9 cellular contexts compared by ENCODE assay signal in genomic region chr2:25324905-25325592, GRCh38. TPM values are rescaled to one million over a fixed set of nuclear protein-coding genes. Genes with fewer than 3 reads are reported as not detected.
DNase-seq lines count a peak whose midpoint lies in the region; ATAC-seq and TF ChIP-seq lines count a peak whose summit lies in the region.
"Had no signal": no experiment of that assay in that cellular context is flagged by ENCODE, and none has a peak within 500 bp of the region (broad histone marks: within the 10 kb centered on the region; RNA-seq: fewer than 3 reads in every experiment).

No MANE protein-coding gene starts in this region.

- no peak for TF ChIP-seq CTCF in CD14-positive monocyte (IDR thresholded peaks at IDR 0.05)

- peaks cover 58% of the 10 kb centered on the region for H3K4me1 Mint-ChIP-seq in activated CD4-positive, alpha-beta T cell treated with anti-CD3 and anti-CD28 coated beads for 36 hours
- H3K4me1 Mint-ChIP-seq in activated CD4-positive, alpha-beta T cell treated with anti-CD3 and anti-CD28 coated beads, Interleukin-2, amount 10 ng/mL, durations not matched to agents 7 days and 5 days, result peaks cover 26% of the 10 kb centered on the region
- peaks cover 6% of the 10 kb centered on the region for H3K4me1 Mint-ChIP-seq in CD14-positive monocyte

- no peaks in the 10 kb centered on the region for H3K27me3 Mint-ChIP-seq in activated CD4-positive, alpha-beta T cell treated with anti-CD3 and anti-CD28 coated beads for 36 hours
- no peaks in the 10 kb centered on the region for H3K27me3 Mint-ChIP-seq in activated CD4-positive, alpha-beta T cell treated with anti-CD3 and anti-CD28 coated beads, Interleukin-2, amount 10 ng/mL, durations not matched to agents 7 days and 5 days
- peaks cover 0 to 5% (median 4%) of the 10 kb centered on the region in 3 donors for H3K27me3 Mint-ChIP-seq in CD14-positive monocyte (ENCODE audit: low read depth in 3 of 3)

- peak; percentile 34 for ATAC-seq in activated CD4-positive, alpha-beta T cell treated with anti-CD3 and anti-CD28 coated beads for 36 hours
- ATAC-seq in HG03039 (IDR thresholded peaks at IDR 0.05; ENCODE audit: unreplicated experiment), result no peak

- intact Hi-C loops in activated CD4-positive, alpha-beta T cell treated with anti-CD3 and anti-CD28 coated beads for 36 hours (cut with DNase I, micrococcal nuclease), result no loop called here
- intact Hi-C loops in CD14-positive monocyte (cut with micrococcal nuclease), result no loop called here

- H3K4me3 Mint-ChIP-seq in activated CD4-positive, alpha-beta T cell treated with anti-CD3 and anti-CD28 coated beads for 36 hours, result no peak overlapping the region
- H3K4me3 Mint-ChIP-seq in activated CD4-positive, alpha-beta T cell treated with anti-CD3 and anti-CD28 coated beads, Interleukin-2, amount 10 ng/mL, durations not matched to agents 7 days and 5 days, result no peak overlapping the region
- no peak overlapping the region for H3K4me3 Mint-ChIP-seq in CD14-positive monocyte

- H3K9me3 Mint-ChIP-seq in activated CD4-positive, alpha-beta T cell treated with anti-CD3 and anti-CD28 coated beads for 36 hours (ENCODE audit: low read depth), result peaks cover 12% of the 10 kb centered on the region
- H3K9me3 Mint-ChIP-seq in activated CD4-positive, alpha-beta T cell treated with anti-CD3 and anti-CD28 coated beads, Interleukin-2, amount 10 ng/mL, durations not matched to agents 7 days and 5 days, result peaks cover 19% of the 10 kb centered on the region
- H3K9me3 Mint-ChIP-seq in CD14-positive monocyte, result peaks cover 17 to 21% (median 19%) of the 10 kb centered on the region in 7 donors

- CTCF ChIA-PET in activated CD4-positive, alpha-beta T cell treated with anti-CD3 and anti-CD28 coated beads for 36 hours (lab: Charles Lee), result interaction anchor here (3.3 kb wide), 1 partner anchor 16 kb away, joined by 14 read pairs; no protein-coding TSS in a partner anchor
- CTCF ChIA-PET in activated CD4-positive, alpha-beta T cell treated with anti-CD3 and anti-CD28 coated beads, Interleukin-2, amount 10 ng/mL, durations not matched to agents 7 days and 5 days (lab: Charles Lee), result interaction anchor here (0.8 to 1.9 kb wide), 2 partner anchors 13 to 248 kb away, joined by 3 to 4 read pairs; no protein-coding TSS in a partner anchor

- peak overlapping the region; percentile 40 for H3K27ac Mint-ChIP-seq in activated CD4-positive, alpha-beta T cell treated with anti-CD3 and anti-CD28 coated beads for 36 hours
- H3K27ac Mint-ChIP-seq in activated CD4-positive, alpha-beta T cell treated with anti-CD3 and anti-CD28 coated beads, Interleukin-2, amount 10 ng/mL, durations not matched to agents 7 days and 5 days, result no peak overlapping the region
- no peak overlapping the region for H3K27ac Mint-ChIP-seq in CD14-positive monocyte

- peaks cover 36% of the 10 kb centered on the region for H3K36me3 Mint-ChIP-seq in activated CD4-positive, alpha-beta T cell treated with anti-CD3 and anti-CD28 coated beads for 36 hours (ENCODE audit: low read depth)
- peaks cover 40% of the 10 kb centered on the region for H3K36me3 Mint-ChIP-seq in activated CD4-positive, alpha-beta T cell treated with anti-CD3 and anti-CD28 coated beads, Interleukin-2, amount 10 ng/mL, durations not matched to agents 7 days and 5 days (ENCODE audit: low read depth)
- peaks cover 22 to 28% of the 10 kb centered on the region in 2 donors for H3K36me3 Mint-ChIP-seq in CD14-positive monocyte

- POLR2A ChIA-PET in activated CD4-positive, alpha-beta T cell treated with anti-CD3 and anti-CD28 coated beads for 36 hours (lab: Charles Lee), result no interaction called here
- POLR2A ChIA-PET in activated CD4-positive, alpha-beta T cell treated with anti-CD3 and anti-CD28 coated beads, Interleukin-2, amount 10 ng/mL, durations not matched to agents 7 days and 5 days (lab: Charles Lee), result no interaction called here

- peak; percentile 66 for DNase-seq in activated CD4-positive, alpha-beta T cell treated with anti-CD3 and anti-CD28 coated beads for 36 hours
- DNase-seq in activated CD4-positive, alpha-beta T cell treated with anti-CD3 and anti-CD28 coated beads, Interleukin-2, amount 10 ng/mL, durations not matched to agents 7 days and 5 days, result no peak
- peak; percentile 31 for DNase-seq in amniotic epithelial cell (ENCODE audit: low read depth)
- DNase-seq in iris pigment epithelial cell (ENCODE audit: low read depth), result peak; percentile 23
- peak; percentile 61 for DNase-seq in stromal cell of bone marrow (ENCODE audit: low read depth)
- no peak for DNase-seq in NCI-H1092 (lab: John Stamatoyannopoulos, UW)
- no peak for DNase-seq in CD14-positive monocyte (ENCODE audit: low spot score)
- DNase-seq: activated gamma-delta T cell treated with Interleukin-2 at 50 U/mL for 16 hours had no signal

RNA-seq across cellular contexts. Expression of gene DNMT3A, which starts 16.7 kb away (rescaled TPM):
- total RNA-seq in activated CD4-positive, alpha-beta T cell treated with anti-CD3 and anti-CD28 coated beads for 36 hours, result 10 to 100 TPM; 62.3 to 76.2 TPM
- total RNA-seq in activated CD4-positive, alpha-beta T cell treated with anti-CD3 and anti-CD28 coated beads, Interleukin-2, amount 10 ng/mL, durations not matched to agents 7 days and 5 days, result 10 to 100 TPM; 55.9 to 62.3 TPM
- 1 to 10 TPM; 1.7 to 2.7 TPM for polyA plus RNA-seq in CD14-positive monocyte

Comparison
In these comparisons a context has a peak if more than half of its experiments do, and no peak if none do; other contexts are left out.
1. DNase-seq: peak in activated CD4-positive, alpha-beta T cell treated with anti-CD3 and anti-CD28 coated beads for 36 hours (single experiment), amniotic epithelial cell (single experiment), iris pigment epithelial cell (single experiment) and stromal cell of bone marrow (single experiment); none in activated CD4-positive, alpha-beta T cell treated with anti-CD3 and anti-CD28 coated beads, Interleukin-2, amount 10 ng/mL, durations not matched to agents 7 days and 5 days (single experiment), NCI-H1092 (single experiment) and CD14-positive monocyte (single experiment).